Comparison of ENCODE assay signal across 28 cellular contexts in the genomic region with DNA sequence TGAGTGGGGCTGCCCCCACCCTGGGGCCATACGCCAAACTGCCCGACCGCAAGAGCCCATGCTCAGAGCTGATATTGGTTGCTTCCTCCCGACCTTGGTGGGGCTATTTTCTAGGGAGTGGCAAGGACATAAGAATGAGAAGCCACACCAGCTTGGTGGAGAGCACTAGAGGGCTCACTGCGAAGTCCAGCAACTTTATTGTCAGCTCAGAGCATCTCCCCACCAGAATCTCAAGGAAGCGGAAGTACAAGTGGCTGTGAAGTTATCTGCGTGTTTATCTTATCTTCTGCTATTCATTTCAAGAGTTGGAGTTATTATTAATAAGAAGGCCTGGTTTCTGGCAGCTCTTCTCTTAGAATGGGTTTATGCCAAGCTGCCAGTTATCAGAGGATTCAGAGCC.
"Had no signal": no experiment of that assay in that cellular context is flagged by ENCODE, and none has a peak within 500 bp of the region (broad histone marks: within the 10 kb centered on the region; RNA-seq: fewer than 3 reads in every experiment).

No MANE protein-coding gene starts in this region.

- H3K4me3 Mint-ChIP-seq: activated CD4-positive, alpha-beta memory T cell treated with anti-CD3 and anti-CD28 coated beads for 36 hours; activated CD4-positive, alpha-beta T cell treated with anti-CD3 and anti-CD28 coated beads, Interleukin-2, amount 10 ng/mL, durations not matched to agents 24 days and 14 days; activated T-cell treated with anti-CD3 and anti-CD28 coated beads, Interleukin-2, amount 50 U/mL, for 24 hours; central memory CD8-positive, alpha-beta T cell; dendritic cell treated with granulocyte-macrophage colony-stimulating factor and Interleukin-4, amounts not matched to agents 40 ng/mL and 50 ng/mL, for 4 days; natural killer cell treated with Interleukin-12 subunit alpha and Interleukin-12 subunit beta and Interleukin-15 and Interleukin-18, amount 100 ng/mL, for 72 hours; stimulated activated naive B cell treated with anti-CD40 and anti-IgM and Interleukin-4, amounts not matched to agents 10 μg/mL and 1 μg/mL and 100 μg/mL, for 72 hours; T-helper 2 cell treated with Interferon-gamma antibody and Interleukin-4, amounts not matched to agents 5 μg/mL and 100 μg/mL, for 36 hours had no signal

- DNase-seq: activated CD4-positive, alpha-beta memory T cell treated with anti-CD3 and anti-CD28 coated beads for 36 hours; activated CD4-positive, alpha-beta T cell treated with anti-CD3 and anti-CD28 coated beads, Interleukin-2, amount 10 ng/mL, durations not matched to agents 24 days and 14 days; activated CD4-positive, CD25-positive, alpha-beta regulatory T cell treated with anti-CD3 and anti-CD28 coated beads, Interleukin-2, amount 50 U/mL, for 72 hours; activated gamma-delta T cell treated with Interleukin-2 at 50 U/mL for 16 hours; activated naive CD4-positive, alpha-beta T cell treated with anti-CD3 and anti-CD28 coated beads, Interleukin-2, amount 50 U/mL, for 16 hours; activated T-cell treated with anti-CD3 and anti-CD28 coated beads, Interleukin-2, amount 50 U/mL, for 24 hours; amygdala; foreskin keratinocyte; heart left ventricle; left lung; mucosa of descending colon; ovary; psoas muscle; stimulated activated CD4-positive, alpha-beta T cell treated with anti-CD3 and anti-CD28 coated beads, Interleukin-1b, Interleukin-23, amount 100 ng/mL, for 48 hours; stimulated activated CD4-positive, alpha-beta T cell treated with anti-CD3 and anti-CD28 coated beads, Interleukin-4, amount 100 ng/mL, for 4 hours; stimulated activated CD8-positive, alpha-beta memory T cell treated with anti-CD3 and anti-CD28 coated beads, Interleukin-4, amount 100 ng/mL, for 48 hours; stimulated activated naive B cell treated with anti-CD40 and anti-IgM and Interleukin-4, amounts not matched to agents 10 μg/mL and 1 μg/mL and 100 μg/mL, for 72 hours; stomach; T-helper 1 cell; thyroid gland had no signal

- H3K27ac Mint-ChIP-seq: activated CD4-positive, alpha-beta memory T cell treated with anti-CD3 and anti-CD28 coated beads for 36 hours; activated CD4-positive, alpha-beta T cell treated with anti-CD3 and anti-CD28 coated beads, Interleukin-2, amount 10 ng/mL, durations not matched to agents 24 days and 14 days; activated T-cell treated with anti-CD3 and anti-CD28 coated beads, Interleukin-2, amount 50 U/mL, for 24 hours; dendritic cell treated with granulocyte-macrophage colony-stimulating factor and Interleukin-4, amounts not matched to agents 40 ng/mL and 50 ng/mL, for 4 days; natural killer cell treated with Interleukin-12 subunit alpha and Interleukin-12 subunit beta and Interleukin-15 and Interleukin-18, amount 100 ng/mL, for 72 hours; stimulated activated naive B cell treated with anti-CD40 and anti-IgM and Interleukin-4, amounts not matched to agents 10 μg/mL and 1 μg/mL and 100 μg/mL, for 72 hours; T-helper 2 cell treated with Interferon-gamma antibody and Interleukin-4, amounts not matched to agents 5 μg/mL and 100 μg/mL, for 36 hours had no signal

- H3K4me2 ChIP-seq: smooth muscle cell had no signal

- H3K4me1 ChIP-seq: foreskin keratinocyte, psoas muscle, thyroid gland had no signal

- H3K27me3 Mint-ChIP-seq: central memory CD8-positive, alpha-beta T cell; stimulated activated naive B cell treated with anti-CD40 and anti-IgM and Interleukin-4, amounts not matched to agents 10 μg/mL and 1 μg/mL and 100 μg/mL, for 72 hours had no signal

- H3K36me3 ChIP-seq: esophagus muscularis mucosa, heart left ventricle, left lung, ovary, stomach, thyroid gland, upper lobe of left lung had no signal

- H3K36me3 Mint-ChIP-seq: activated CD4-positive, alpha-beta memory T cell treated with anti-CD3 and anti-CD28 coated beads for 36 hours; natural killer cell treated with Interleukin-12 subunit alpha and Interleukin-12 subunit beta and Interleukin-15 and Interleukin-18, amount 100 ng/mL, for 72 hours; stimulated activated naive B cell treated with anti-CD40 and anti-IgM and Interleukin-4, amounts not matched to agents 10 μg/mL and 1 μg/mL and 100 μg/mL, for 72 hours had no signal

- ATAC-seq: foreskin keratinocyte; heart left ventricle; left lung; mucosa of descending colon; natural killer cell treated with Interleukin-12 subunit alpha and Interleukin-12 subunit beta and Interleukin-15 and Interleukin-18, amount 100 ng/mL, for 72 hours; psoas muscle; stimulated activated naive B cell treated with anti-CD40 and anti-IgM and Interleukin-4, amounts not matched to agents 10 μg/mL and 1 μg/mL and 100 μg/mL, for 72 hours had no signal

- H3K4me3 ChIP-seq: esophagus muscularis mucosa, heart left ventricle, left lung, lung, mucosa of descending colon, ovary, psoas muscle, smooth muscle cell, stomach, thyroid gland, upper lobe of left lung had no signal

- H3K27me3 ChIP-seq: ovary, thyroid gland, upper lobe of left lung had no signal

- H3K9me3 Mint-ChIP-seq: activated CD4-positive, alpha-beta memory T cell treated with anti-CD3 and anti-CD28 coated beads for 36 hours; activated CD4-positive, alpha-beta T cell treated with anti-CD3 and anti-CD28 coated beads, Interleukin-2, amount 10 ng/mL, durations not matched to agents 24 days and 14 days; activated T-cell treated with anti-CD3 and anti-CD28 coated beads, Interleukin-2, amount 50 U/mL, for 24 hours; central memory CD8-positive, alpha-beta T cell; dendritic cell treated with granulocyte-macrophage colony-stimulating factor and Interleukin-4, amounts not matched to agents 40 ng/mL and 50 ng/mL, for 4 days; natural killer cell treated with Interleukin-12 subunit alpha and Interleukin-12 subunit beta and Interleukin-15 and Interleukin-18, amount 100 ng/mL, for 72 hours; stimulated activated naive B cell treated with anti-CD40 and anti-IgM and Interleukin-4, amounts not matched to agents 10 μg/mL and 1 μg/mL and 100 μg/mL, for 72 hours; T-helper 2 cell treated with Interferon-gamma antibody and Interleukin-4, amounts not matched to agents 5 μg/mL and 100 μg/mL, for 36 hours had no signal

- H3K9me3 ChIP-seq: esophagus muscularis mucosa, heart left ventricle, left lung, mucosa of descending colon, ovary, psoas muscle, stomach, thyroid gland, upper lobe of left lung had no signal

- H3K27ac ChIP-seq: esophagus muscularis mucosa, foreskin keratinocyte, heart left ventricle, left lung, ovary, psoas muscle, stomach, thyroid gland, upper lobe of left lung had no signal
